ENCODE assay signal across 33 cellular contexts in genomic region chr7:9186730-9187129, GRCh38.
"Had no signal": no experiment of that assay in that cellular context is flagged by ENCODE, and none has a peak within 500 bp of the region (broad histone marks: within the 10 kb centered on the region; RNA-seq: fewer than 3 reads in every experiment).

No MANE protein-coding gene starts in this region.

- H3K9me3 ChIP-seq: adrenal gland, body of pancreas, breast epithelium had no signal

- ATAC-seq: activated CD8-positive, alpha-beta T cell treated with anti-CD3 and anti-CD28 coated beads for 36 hours; activated naive CD4-positive, alpha-beta T cell treated with anti-CD3 and anti-CD28 coated beads, Interleukin-2, amount 50 U/mL, for 72 hours; activated T-cell treated with anti-CD3 and anti-CD28 coated beads, Interleukin-2, amount 50 U/mL, for 4 hours; activated T-cell treated with anti-CD3 and anti-CD28 coated beads, Interleukin-2, amount 50 U/mL, for 72 hours; activated T-helper 17 cell treated with anti-CD3 and anti-CD28 coated beads, Interleukin-2, amount 50 U/mL, for 72 hours; body of pancreas had no signal

- H3K27ac ChIP-seq: adrenal gland, body of pancreas, brain microvascular endothelial cell, breast epithelium, VCaP had no signal

- H3K4me3 ChIP-seq: adrenal gland, body of pancreas, breast epithelium had no signal

- H3K36me3 ChIP-seq: adrenal gland, brain microvascular endothelial cell, breast epithelium had no signal

- H3K4me1 ChIP-seq: adrenal gland, body of pancreas, breast epithelium had no signal

- DNase-seq: activated B cell treated with CpG ODN at 0.5 μM for 24 hours; activated CD4-positive, alpha-beta memory T cell treated with anti-CD3 and anti-CD28 coated beads for 36 hours; activated CD4-positive, alpha-beta T cell treated with anti-CD3 and anti-CD28 coated beads for 4 hours; activated CD4-positive, alpha-beta T cell treated with anti-CD3 and anti-CD28 coated beads, Interleukin-2, amount 10 ng/mL, durations not matched to agents 24 days and 14 days; activated CD4-positive, alpha-beta T cell treated with anti-CD3 and anti-CD28 coated beads, Interleukin-2, amount 50 U/mL, for 1 hour; activated CD4-positive, alpha-beta T cell treated with anti-CD3 and anti-CD28 coated beads, Interleukin-2, amount 50 U/mL, for 4 hours; activated CD4-positive, CD25-positive, alpha-beta regulatory T cell treated with anti-CD3 and anti-CD28 coated beads, Interleukin-2, amount 50 U/mL, for 72 hours; activated CD8-positive, alpha-beta memory T cell treated with anti-CD3 and anti-CD28 coated beads, Interleukin-2, amount 50 U/mL, for 4 hours; activated CD8-positive, alpha-beta T cell treated with anti-CD3 and anti-CD28 coated beads for 36 hours; activated effector memory CD4-positive, alpha-beta T cell treated with anti-CD3 and anti-CD28 coated beads, Interleukin-2, amount 50 U/mL, for 16 hours; activated gamma-delta T cell treated with Interleukin-2 at 50 U/mL for 16 hours; activated naive CD4-positive, alpha-beta T cell; activated naive CD4-positive, alpha-beta T cell treated with anti-CD3 and anti-CD28 coated beads for 36 hours; activated naive CD4-positive, alpha-beta T cell treated with anti-CD3 and anti-CD28 coated beads, Interleukin-2, amount 50 U/mL, for 16 hours; activated naive CD8-positive, alpha-beta T cell treated with anti-CD3 and anti-CD28 coated beads for 36 hours; activated T-cell treated with anti-CD3 and anti-CD28 coated beads for 4 hours; activated T-cell treated with anti-CD3 and anti-CD28 coated beads, Interleukin-2, amount 50 U/mL, for 1 hour; activated T-cell treated with anti-CD3 and anti-CD28 coated beads, Interleukin-2, amount 50 U/mL, for 4 hours; activated T-cell treated with anti-CD3 and anti-CD28 coated beads, Interleukin-2, amount 50 U/mL, for 72 hours; adrenal gland; amniotic stem cell; aorta; body of pancreas; brain microvascular endothelial cell; central memory CD4-positive, alpha-beta T cell; T-helper 2 cell; T-helper 9 cell had no signal

- FAIRE-seq: astrocyte, TTC549 had no signal

- H3K27me3 ChIP-seq: adrenal gland, body of pancreas, brain microvascular endothelial cell, breast epithelium had no signal
